ENCODE assay signal across 21 cellular contexts in genomic region chr9:77877976-77878375, GRCh38.
"Had no signal": no experiment of that assay in that cellular context is flagged by ENCODE, and none has a peak within 500 bp of the region (broad histone marks: within the 10 kb centered on the region; RNA-seq: fewer than 3 reads in every experiment).

No MANE protein-coding gene starts in this region.

- H3K4me3 ChIP-seq: esophagus squamous epithelium, hepatocyte, lung, pancreas, smooth muscle cell, testis, transverse colon had no signal

- H3K27ac ChIP-seq: esophagus squamous epithelium, pancreas, testis had no signal

- H3K9me3 Mint-ChIP-seq: dendritic cell treated with granulocyte-macrophage colony-stimulating factor and Interleukin-4, amounts not matched to agents 40 ng/mL and 50 ng/mL, for 4 days; effector memory CD8-positive, alpha-beta T cell; naive thymus-derived CD8-positive, alpha-beta T cell; stimulated activated naive B cell treated with anti-CD40 and anti-IgM and Interleukin-4, amounts not matched to agents 10 μg/mL and 1 μg/mL and 100 μg/mL, for 72 hours; stimulated activated naive CD8-positive, alpha-beta T cell treated with anti-CD3 and anti-CD28 coated beads, Interleukin-15, amount 100 ng/mL, for 72 hours had no signal

- ATAC-seq: effector memory CD8-positive, alpha-beta T cell; left colon; left ventricle myocardium superior; naive thymus-derived CD8-positive, alpha-beta T cell; pancreas; right cardiac atrium; stimulated activated naive B cell treated with anti-CD40 and anti-IgM and Interleukin-4, amounts not matched to agents 10 μg/mL and 1 μg/mL and 100 μg/mL, for 72 hours; stimulated activated naive CD8-positive, alpha-beta T cell treated with anti-CD3 and anti-CD28 coated beads, Interleukin-15, amount 100 ng/mL, for 72 hours had no signal

- H3K27me3 Mint-ChIP-seq: dendritic cell treated with granulocyte-macrophage colony-stimulating factor and Interleukin-4, amounts not matched to agents 40 ng/mL and 50 ng/mL, for 4 days; effector memory CD8-positive, alpha-beta T cell; naive thymus-derived CD8-positive, alpha-beta T cell; progenitor cell of endocrine pancreas; stimulated activated naive B cell treated with anti-CD40 and anti-IgM and Interleukin-4, amounts not matched to agents 10 μg/mL and 1 μg/mL and 100 μg/mL, for 72 hours; stimulated activated naive CD8-positive, alpha-beta T cell treated with anti-CD3 and anti-CD28 coated beads, Interleukin-15, amount 100 ng/mL, for 72 hours had no signal

- H3K36me3 ChIP-seq: esophagus squamous epithelium, pancreas, transverse colon had no signal

- H3K27ac Mint-ChIP-seq: effector memory CD8-positive, alpha-beta T cell; naive thymus-derived CD8-positive, alpha-beta T cell; progenitor cell of endocrine pancreas; stimulated activated naive B cell treated with anti-CD40 and anti-IgM and Interleukin-4, amounts not matched to agents 10 μg/mL and 1 μg/mL and 100 μg/mL, for 72 hours; stimulated activated naive CD8-positive, alpha-beta T cell treated with anti-CD3 and anti-CD28 coated beads, Interleukin-15, amount 100 ng/mL, for 72 hours had no signal

- H3K9me3 ChIP-seq: esophagus squamous epithelium, pancreas, testis, transverse colon had no signal

- H3K36me3 Mint-ChIP-seq: stimulated activated naive B cell treated with anti-CD40 and anti-IgM and Interleukin-4, amounts not matched to agents 10 μg/mL and 1 μg/mL and 100 μg/mL, for 72 hours had no signal

- H3K27me3 ChIP-seq: esophagus squamous epithelium, hepatocyte, pancreas, testis, transverse colon had no signal

- DNase-seq: cerebellar nuclear complex; effector memory CD8-positive, alpha-beta T cell; esophagus squamous epithelium; foreskin melanocyte; left colon; left ventricle myocardium superior; mesenchymal stem cell; naive thymus-derived CD8-positive, alpha-beta T cell; occipital lobe; pancreas; right cardiac atrium; stimulated activated CD4-positive, alpha-beta T cell treated with anti-CD3 and anti-CD28 coated beads, Interleukin-4, amount 100 ng/mL, for 1 hour; stimulated activated naive B cell treated with anti-CD40 and anti-IgM and Interleukin-4, amounts not matched to agents 10 μg/mL and 1 μg/mL and 100 μg/mL, for 72 hours; stimulated activated naive CD8-positive, alpha-beta T cell treated with anti-CD3 and anti-CD28 coated beads, Interleukin-15, amount 100 ng/mL, for 72 hours; testis; transverse colon had no signal

- H3K4me1 Mint-ChIP-seq: stimulated activated naive B cell treated with anti-CD40 and anti-IgM and Interleukin-4, amounts not matched to agents 10 μg/mL and 1 μg/mL and 100 μg/mL, for 72 hours had no signal

- H3K4me3 Mint-ChIP-seq: dendritic cell treated with granulocyte-macrophage colony-stimulating factor and Interleukin-4, amounts not matched to agents 40 ng/mL and 50 ng/mL, for 4 days; effector memory CD8-positive, alpha-beta T cell; naive thymus-derived CD8-positive, alpha-beta T cell; stimulated activated naive B cell treated with anti-CD40 and anti-IgM and Interleukin-4, amounts not matched to agents 10 μg/mL and 1 μg/mL and 100 μg/mL, for 72 hours; stimulated activated naive CD8-positive, alpha-beta T cell treated with anti-CD3 and anti-CD28 coated beads, Interleukin-15, amount 100 ng/mL, for 72 hours had no signal
